Comparison of ENCODE assay signal across 1 cellular context in the genomic region with DNA sequence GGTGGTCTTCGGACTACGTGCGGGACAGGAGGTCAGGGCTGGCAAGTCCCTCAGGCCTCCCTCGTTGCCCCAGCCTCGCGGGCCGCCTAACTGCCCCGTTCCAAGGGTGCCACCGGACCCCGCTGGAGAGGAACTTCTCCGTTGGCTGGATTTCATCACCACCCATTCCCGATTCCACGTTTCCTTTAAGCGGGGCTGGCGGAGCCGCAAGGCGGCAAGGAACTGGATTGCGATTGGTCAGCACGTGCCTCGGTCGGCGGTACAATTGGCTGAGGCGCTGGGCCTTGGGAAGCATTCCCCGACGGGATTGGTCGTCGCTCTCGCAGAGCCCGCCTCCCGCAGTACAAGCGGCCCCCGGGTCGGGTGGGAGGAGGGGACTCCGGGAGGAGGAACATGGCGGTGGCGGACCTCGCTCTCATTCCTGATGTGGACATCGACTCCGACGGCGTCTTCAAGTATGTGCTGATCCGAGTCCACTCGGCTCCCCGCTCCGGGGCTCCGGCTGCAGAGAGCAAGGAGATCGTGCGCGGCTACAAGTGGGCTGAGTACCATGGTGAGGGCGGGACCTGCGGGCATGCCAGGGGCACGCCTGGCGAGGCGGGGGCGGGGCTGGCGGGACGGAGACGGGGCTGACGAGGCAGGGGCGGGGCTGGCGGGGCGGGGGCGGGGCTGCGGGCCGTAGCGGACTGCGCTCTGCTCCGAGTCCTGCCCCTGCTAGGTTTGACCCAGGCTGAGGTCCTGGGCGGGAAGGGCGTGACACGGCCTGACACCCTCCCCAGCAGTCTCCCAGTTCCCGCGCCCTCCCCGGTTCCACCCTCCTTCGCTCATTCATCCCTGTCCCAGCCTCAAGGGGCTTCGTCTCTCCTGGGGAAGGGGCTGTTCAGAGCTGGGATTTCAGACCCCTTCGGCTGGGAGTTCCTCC.
TF ChIP-seq lines count a peak whose summit lies in the region.

A gene (plus strand): TSS at position 372 of the 922 bp plus-strand sequence. CDS start 22 bp downstream, at position 394.

TF ChIP-seq in K562, 482 proteins besides CTCF, POLR2A, EP300 and RAD21 (continued from another document and continues in another):
- TF ChIP-seq, protein P1, sequence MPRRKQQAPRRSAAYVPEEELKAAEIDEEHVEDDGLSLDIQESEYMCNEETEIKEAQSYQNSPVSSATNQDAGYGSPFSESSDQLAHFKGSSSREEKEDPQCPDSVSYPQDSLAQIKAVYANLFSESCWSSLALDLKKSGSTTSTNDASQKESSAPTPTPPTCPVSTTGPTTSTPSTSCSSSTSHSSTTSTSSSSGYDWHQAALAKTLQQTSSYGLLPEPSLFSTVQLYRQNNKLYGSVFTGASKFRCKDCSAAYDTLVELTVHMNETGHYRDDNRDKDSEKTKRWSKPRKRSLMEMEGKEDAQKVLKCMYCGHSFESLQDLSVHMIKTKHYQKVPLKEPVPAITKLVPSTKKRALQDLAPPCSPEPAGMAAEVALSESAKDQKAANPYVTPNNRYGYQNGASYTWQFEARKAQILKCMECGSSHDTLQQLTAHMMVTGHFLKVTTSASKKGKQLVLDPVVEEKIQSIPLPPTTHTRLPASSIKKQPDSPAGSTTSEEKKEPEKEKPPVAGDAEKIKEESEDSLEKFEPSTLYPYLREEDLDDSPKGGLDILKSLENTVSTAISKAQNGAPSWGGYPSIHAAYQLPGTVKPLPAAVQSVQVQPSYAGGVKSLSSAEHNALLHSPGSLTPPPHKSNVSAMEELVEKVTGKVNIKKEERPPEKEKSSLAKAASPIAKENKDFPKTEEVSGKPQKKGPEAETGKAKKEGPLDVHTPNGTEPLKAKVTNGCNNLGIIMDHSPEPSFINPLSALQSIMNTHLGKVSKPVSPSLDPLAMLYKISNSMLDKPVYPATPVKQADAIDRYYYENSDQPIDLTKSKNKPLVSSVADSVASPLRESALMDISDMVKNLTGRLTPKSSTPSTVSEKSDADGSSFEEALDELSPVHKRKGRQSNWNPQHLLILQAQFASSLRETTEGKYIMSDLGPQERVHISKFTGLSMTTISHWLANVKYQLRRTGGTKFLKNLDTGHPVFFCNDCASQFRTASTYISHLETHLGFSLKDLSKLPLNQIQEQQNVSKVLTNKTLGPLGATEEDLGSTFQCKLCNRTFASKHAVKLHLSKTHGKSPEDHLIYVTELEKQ (CRISPR knock-in tag; IDR thresholded peaks at IDR 0.05), result no peak
- TF ChIP-seq, protein P2, sequence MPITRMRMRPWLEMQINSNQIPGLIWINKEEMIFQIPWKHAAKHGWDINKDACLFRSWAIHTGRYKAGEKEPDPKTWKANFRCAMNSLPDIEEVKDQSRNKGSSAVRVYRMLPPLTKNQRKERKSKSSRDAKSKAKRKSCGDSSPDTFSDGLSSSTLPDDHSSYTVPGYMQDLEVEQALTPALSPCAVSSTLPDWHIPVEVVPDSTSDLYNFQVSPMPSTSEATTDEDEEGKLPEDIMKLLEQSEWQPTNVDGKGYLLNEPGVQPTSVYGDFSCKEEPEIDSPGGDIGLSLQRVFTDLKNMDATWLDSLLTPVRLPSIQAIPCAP (CRISPR knock-in tag; IDR thresholded peaks at IDR 0.05; ENCODE audit: borderline replicate concordance), result no peak
- TF ChIP-seq NCOR1 (IDR thresholded peaks at IDR 0.05) (no peak; the same call in 1 of the 2 replicates), FOXJ3 (CRISPR knock-in tag; IDR thresholded peaks at IDR 0.05) (no peak), ARHGAP35 (IDR thresholded peaks at IDR 0.05; ENCODE audit: partially characterized antibody) (no peak), BCOR (IDR thresholded peaks at IDR 0.05) (no peak), ILK (tag; IDR thresholded peaks at IDR 0.05; ENCODE audit: borderline replicate concordance, low read depth) (no peak), PCBP2 (IDR thresholded peaks at IDR 0.05; ENCODE audit: low read depth, low read length, poor library complexity, severe bottlenecking) (no peak), DNMT1 (IDR thresholded peaks at IDR 0.05) (no peak), PPARD (CRISPR knock-in tag; IDR thresholded peaks at IDR 0.05) (no peak), TEAD4 (IDR thresholded peaks at IDR 0.05; ENCODE audit: low read length) (0 out of 2 replicates have a peak, but pooled peaks have one; percentile 24), TEAD4 (CRISPR knock-in tag; IDR thresholded peaks at IDR 0.05; ENCODE audit: borderline replicate concordance) (no peak), PRPF4 (IDR thresholded peaks at IDR 0.05; ENCODE audit: insufficient read depth, low read depth, low read length, poor library complexity, severe bottlenecking) (no peak), ZNF3 (CRISPR knock-in tag; IDR thresholded peaks at IDR 0.05) (no peak), PURB (CRISPR knock-in tag; IDR thresholded peaks at IDR 0.05; ENCODE audit: low read depth) (no peak), POLR2AphosphoS2 (IDR thresholded peaks at IDR 0.05; ENCODE audit: low read length) (peak; percentile 94), ZKSCAN1 (IDR thresholded peaks at IDR 0.05; ENCODE audit: low read depth, low read length) (0 out of 2 replicates have a peak, but pooled peaks have one; percentile 20), ADNP (tag; IDR thresholded peaks at IDR 0.05) (no peak), ZEB2 (IDR thresholded peaks at IDR 0.05) (no peak), FOXK2 (conservative IDR thresholded peaks at IDR 0.05 in 1 of 2, IDR thresholded peaks at IDR 0.05 in 1 of 2; ENCODE audit: low read depth in 2 of 2) (peak; percentile 47 to 68; a peak in 2 of 4 replicates), ZNF583 (CRISPR knock-in tag; IDR thresholded peaks at IDR 0.05) (no peak), LEF1 (IDR thresholded peaks at IDR 0.05) (no peak; the same call in 1 of the 2 replicates), ZC3H8 (IDR thresholded peaks at IDR 0.05) (no peak), SRF (CRISPR knock-in tag; IDR thresholded peaks at IDR 0.05) (no peak; a peak in 1 of 4 replicates)
- TF ChIP-seq, protein P3, sequence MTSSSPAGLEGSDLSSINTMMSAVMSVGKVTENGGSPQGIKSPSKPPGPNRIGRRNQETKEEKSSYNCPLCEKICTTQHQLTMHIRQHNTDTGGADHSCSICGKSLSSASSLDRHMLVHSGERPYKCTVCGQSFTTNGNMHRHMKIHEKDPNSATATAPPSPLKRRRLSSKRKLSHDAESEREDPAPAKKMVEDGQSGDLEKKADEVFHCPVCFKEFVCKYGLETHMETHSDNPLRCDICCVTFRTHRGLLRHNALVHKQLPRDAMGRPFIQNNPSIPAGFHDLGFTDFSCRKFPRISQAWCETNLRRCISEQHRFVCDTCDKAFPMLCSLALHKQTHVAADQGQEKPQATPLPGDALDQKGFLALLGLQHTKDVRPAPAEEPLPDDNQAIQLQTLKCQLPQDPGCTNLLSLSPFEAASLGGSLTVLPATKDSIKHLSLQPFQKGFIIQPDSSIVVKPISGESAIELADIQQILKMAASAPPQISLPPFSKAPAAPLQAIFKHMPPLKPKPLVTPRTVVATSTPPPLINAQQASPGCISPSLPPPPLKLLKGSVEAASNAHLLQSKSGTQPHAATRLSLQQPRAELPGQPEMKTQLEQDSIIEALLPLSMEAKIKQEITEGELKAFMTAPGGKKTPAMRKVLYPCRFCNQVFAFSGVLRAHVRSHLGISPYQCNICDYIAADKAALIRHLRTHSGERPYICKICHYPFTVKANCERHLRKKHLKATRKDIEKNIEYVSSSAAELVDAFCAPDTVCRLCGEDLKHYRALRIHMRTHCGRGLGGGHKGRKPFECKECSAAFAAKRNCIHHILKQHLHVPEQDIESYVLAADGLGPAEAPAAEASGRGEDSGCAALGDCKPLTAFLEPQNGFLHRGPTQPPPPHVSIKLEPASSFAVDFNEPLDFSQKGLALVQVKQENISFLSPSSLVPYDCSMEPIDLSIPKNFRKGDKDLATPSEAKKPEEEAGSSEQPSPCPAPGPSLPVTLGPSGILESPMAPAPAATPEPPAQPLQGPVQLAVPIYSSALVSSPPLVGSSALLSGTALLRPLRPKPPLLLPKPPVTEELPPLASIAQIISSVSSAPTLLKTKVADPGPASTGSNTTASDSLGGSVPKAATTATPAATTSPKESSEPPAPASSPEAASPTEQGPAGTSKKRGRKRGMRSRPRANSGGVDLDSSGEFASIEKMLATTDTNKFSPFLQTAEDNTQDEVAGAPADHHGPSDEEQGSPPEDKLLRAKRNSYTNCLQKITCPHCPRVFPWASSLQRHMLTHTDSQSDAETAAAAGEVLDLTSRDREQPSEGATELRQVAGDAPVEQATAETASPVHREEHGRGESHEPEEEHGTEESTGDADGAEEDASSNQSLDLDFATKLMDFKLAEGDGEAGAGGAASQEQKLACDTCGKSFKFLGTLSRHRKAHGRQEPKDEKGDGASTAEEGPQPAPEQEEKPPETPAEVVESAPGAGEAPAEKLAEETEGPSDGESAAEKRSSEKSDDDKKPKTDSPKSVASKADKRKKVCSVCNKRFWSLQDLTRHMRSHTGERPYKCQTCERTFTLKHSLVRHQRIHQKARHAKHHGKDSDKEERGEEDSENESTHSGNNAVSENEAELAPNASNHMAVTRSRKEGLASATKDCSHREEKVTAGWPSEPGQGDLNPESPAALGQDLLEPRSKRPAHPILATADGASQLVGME (CRISPR knock-in tag; IDR thresholded peaks at IDR 0.05), result 0 out of 2 replicates have a peak, but pooled peaks have one; percentile 19
- TF ChIP-seq, protein P4, sequence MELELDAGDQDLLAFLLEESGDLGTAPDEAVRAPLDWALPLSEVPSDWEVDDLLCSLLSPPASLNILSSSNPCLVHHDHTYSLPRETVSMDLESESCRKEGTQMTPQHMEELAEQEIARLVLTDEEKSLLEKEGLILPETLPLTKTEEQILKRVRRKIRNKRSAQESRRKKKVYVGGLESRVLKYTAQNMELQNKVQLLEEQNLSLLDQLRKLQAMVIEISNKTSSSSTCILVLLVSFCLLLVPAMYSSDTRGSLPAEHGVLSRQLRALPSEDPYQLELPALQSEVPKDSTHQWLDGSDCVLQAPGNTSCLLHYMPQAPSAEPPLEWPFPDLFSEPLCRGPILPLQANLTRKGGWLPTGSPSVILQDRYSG (tag; conservative IDR thresholded peaks at IDR 0.05; ENCODE audit: low read depth), result no peak
- TF ChIP-seq, protein P5, sequence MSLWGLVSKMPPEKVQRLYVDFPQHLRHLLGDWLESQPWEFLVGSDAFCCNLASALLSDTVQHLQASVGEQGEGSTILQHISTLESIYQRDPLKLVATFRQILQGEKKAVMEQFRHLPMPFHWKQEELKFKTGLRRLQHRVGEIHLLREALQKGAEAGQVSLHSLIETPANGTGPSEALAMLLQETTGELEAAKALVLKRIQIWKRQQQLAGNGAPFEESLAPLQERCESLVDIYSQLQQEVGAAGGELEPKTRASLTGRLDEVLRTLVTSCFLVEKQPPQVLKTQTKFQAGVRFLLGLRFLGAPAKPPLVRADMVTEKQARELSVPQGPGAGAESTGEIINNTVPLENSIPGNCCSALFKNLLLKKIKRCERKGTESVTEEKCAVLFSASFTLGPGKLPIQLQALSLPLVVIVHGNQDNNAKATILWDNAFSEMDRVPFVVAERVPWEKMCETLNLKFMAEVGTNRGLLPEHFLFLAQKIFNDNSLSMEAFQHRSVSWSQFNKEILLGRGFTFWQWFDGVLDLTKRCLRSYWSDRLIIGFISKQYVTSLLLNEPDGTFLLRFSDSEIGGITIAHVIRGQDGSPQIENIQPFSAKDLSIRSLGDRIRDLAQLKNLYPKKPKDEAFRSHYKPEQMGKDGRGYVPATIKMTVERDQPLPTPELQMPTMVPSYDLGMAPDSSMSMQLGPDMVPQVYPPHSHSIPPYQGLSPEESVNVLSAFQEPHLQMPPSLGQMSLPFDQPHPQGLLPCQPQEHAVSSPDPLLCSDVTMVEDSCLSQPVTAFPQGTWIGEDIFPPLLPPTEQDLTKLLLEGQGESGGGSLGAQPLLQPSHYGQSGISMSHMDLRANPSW (CRISPR knock-in tag; IDR thresholded peaks at IDR 0.05), result no peak
- TF ChIP-seq, protein P6, sequence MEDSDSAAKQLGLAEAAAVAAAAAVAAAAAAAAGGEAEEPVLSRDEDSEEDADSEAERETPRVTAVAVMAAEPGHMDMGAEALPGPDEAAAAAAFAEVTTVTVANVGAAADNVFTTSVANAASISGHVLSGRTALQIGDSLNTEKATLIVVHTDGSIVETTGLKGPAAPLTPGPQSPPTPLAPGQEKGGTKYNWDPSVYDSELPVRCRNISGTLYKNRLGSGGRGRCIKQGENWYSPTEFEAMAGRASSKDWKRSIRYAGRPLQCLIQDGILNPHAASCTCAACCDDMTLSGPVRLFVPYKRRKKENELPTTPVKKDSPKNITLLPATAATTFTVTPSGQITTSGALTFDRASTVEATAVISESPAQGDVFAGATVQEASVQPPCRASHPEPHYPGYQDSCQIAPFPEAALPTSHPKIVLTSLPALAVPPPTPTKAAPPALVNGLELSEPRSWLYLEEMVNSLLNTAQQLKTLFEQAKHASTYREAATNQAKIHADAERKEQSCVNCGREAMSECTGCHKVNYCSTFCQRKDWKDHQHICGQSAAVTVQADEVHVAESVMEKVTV (CRISPR knock-in tag; IDR thresholded peaks at IDR 0.05), result no peak
- TF ChIP-seq, protein P7, sequence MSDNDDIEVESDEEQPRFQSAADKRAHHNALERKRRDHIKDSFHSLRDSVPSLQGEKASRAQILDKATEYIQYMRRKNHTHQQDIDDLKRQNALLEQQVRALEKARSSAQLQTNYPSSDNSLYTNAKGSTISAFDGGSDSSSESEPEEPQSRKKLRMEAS (CRISPR knock-in tag; IDR thresholded peaks at IDR 0.05), result peak; percentile 84
- TF ChIP-seq, protein P8, sequence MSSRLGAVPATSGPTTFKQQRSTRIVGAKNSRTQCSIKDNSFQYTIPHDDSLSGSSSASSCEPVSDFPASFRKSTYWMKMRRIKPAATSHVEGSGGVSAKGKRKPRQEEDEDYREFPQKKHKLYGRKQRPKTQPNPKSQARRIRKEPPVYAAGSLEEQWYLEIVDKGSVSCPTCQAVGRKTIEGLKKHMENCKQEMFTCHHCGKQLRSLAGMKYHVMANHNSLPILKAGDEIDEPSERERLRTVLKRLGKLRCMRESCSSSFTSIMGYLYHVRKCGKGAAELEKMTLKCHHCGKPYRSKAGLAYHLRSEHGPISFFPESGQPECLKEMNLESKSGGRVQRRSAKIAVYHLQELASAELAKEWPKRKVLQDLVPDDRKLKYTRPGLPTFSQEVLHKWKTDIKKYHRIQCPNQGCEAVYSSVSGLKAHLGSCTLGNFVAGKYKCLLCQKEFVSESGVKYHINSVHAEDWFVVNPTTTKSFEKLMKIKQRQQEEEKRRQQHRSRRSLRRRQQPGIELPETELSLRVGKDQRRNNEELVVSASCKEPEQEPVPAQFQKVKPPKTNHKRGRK (tag; IDR thresholded peaks at IDR 0.05), result no peak
- TF ChIP-seq, protein P9, sequence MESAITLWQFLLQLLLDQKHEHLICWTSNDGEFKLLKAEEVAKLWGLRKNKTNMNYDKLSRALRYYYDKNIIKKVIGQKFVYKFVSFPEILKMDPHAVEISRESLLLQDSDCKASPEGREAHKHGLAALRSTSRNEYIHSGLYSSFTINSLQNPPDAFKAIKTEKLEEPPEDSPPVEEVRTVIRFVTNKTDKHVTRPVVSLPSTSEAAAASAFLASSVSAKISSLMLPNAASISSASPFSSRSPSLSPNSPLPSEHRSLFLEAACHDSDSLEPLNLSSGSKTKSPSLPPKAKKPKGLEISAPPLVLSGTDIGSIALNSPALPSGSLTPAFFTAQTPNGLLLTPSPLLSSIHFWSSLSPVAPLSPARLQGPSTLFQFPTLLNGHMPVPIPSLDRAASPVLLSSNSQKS (CRISPR knock-in tag; IDR thresholded peaks at IDR 0.05), result no peak
- TF ChIP-seq, protein P10, sequence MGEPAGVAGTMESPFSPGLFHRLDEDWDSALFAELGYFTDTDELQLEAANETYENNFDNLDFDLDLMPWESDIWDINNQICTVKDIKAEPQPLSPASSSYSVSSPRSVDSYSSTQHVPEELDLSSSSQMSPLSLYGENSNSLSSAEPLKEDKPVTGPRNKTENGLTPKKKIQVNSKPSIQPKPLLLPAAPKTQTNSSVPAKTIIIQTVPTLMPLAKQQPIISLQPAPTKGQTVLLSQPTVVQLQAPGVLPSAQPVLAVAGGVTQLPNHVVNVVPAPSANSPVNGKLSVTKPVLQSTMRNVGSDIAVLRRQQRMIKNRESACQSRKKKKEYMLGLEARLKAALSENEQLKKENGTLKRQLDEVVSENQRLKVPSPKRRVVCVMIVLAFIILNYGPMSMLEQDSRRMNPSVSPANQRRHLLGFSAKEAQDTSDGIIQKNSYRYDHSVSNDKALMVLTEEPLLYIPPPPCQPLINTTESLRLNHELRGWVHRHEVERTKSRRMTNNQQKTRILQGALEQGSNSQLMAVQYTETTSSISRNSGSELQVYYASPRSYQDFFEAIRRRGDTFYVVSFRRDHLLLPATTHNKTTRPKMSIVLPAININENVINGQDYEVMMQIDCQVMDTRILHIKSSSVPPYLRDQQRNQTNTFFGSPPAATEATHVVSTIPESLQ (CRISPR knock-in tag; IDR thresholded peaks at IDR 0.05), result peak; percentile 90; the same call in 1 of the 2 replicates
